Comparison of ENCODE assay signal across 21 cellular contexts in the genomic region with DNA sequence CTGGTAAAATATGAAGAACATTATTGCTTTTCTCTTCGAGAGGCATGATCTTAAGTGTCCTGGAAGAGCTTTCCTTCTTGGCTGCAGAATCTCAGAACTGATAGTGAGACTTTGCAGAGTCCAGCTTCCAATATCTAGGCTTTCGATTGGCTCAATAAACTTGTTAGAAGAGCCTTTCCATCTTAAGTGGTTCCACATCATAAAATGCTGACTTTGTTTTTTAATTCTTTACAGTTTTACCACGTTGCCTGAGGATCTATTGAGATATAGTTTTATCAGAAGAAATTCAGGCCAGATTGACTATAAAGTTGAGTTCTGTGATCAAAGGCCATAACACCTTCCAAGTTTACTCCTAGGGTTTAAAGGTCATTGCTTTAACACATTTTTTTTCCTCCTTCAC. TPM values are rescaled to one million over a fixed set of nuclear protein-coding genes. Genes with fewer than 3 reads are reported as not detected.
"Had no signal": no experiment of that assay in that cellular context is flagged by ENCODE, and none has a peak within 500 bp of the region (broad histone marks: within the 10 kb centered on the region; RNA-seq: fewer than 3 reads in every experiment).

No MANE protein-coding gene starts in this region.

- H3K27ac ChIP-seq: left lung, right atrium auricular region, skin epidermis, upper lobe of right lung had no signal

- H3K4me1 ChIP-seq: left lung, right atrium auricular region, upper lobe of right lung had no signal

- FAIRE-seq: keratinocyte had no signal

- H3K4me3 ChIP-seq: left lung, right atrium auricular region, skin epidermis, upper lobe of right lung had no signal

- ATAC-seq: activated CD8-positive, alpha-beta T cell treated with anti-CD3 and anti-CD28 coated beads for 36 hours; left lung; natural killer cell treated with Interleukin-12 subunit alpha and Interleukin-12 subunit beta and Interleukin-15 and Interleukin-18, amount 100 ng/mL, for 72 hours; T-helper 17 cell; upper lobe of right lung had no signal

- H3K27me3 ChIP-seq: left lung, right atrium auricular region, upper lobe of right lung had no signal

- H3K9me3 ChIP-seq: left lung, right atrium auricular region, upper lobe of right lung had no signal

- DNase-seq: activated CD4-positive, alpha-beta T cell treated with anti-CD3 and anti-CD28 coated beads for 4 hours; activated CD8-positive, alpha-beta T cell treated with anti-CD3 and anti-CD28 coated beads for 36 hours; activated gamma-delta T cell treated with Interleukin-2 at 50 U/mL for 16 hours; activated naive CD8-positive, alpha-beta T cell treated with anti-CD3 and anti-CD28 coated beads, Interleukin-2, amount 10 ng/mL, durations not matched to agents 7 days and 5 days; activated T-cell treated with anti-CD3 and anti-CD28 coated beads, Interleukin-2, amount 50 U/mL, for 48 hours; erythroblast; hippocampal formation; left lung; occipital lobe; stimulated activated CD4-positive, alpha-beta T cell treated with anti-CD3 and anti-CD28 coated beads, Interleukin-4, amount 100 ng/mL, for 24 hours; stimulated activated naive CD4-positive, alpha-beta T cell; T-helper 17 cell; upper lobe of right lung had no signal

RNA-seq across cellular contexts. Expression of a gene that starts 15.6 kb away (rescaled TPM):
- total RNA-seq: activated CD8-positive, alpha-beta T cell treated with anti-CD3 and anti-CD28 coated beads for 36 hours; activated naive CD8-positive, alpha-beta T cell treated with anti-CD3 and anti-CD28 coated beads, Interleukin-2, amount 10 ng/mL, durations not matched to agents 7 days and 5 days; cerebellum; dermis microvascular lymphatic vessel endothelial cell; left lung; mucosa of gallbladder; natural killer cell treated with Interleukin-12 subunit alpha and Interleukin-12 subunit beta and Interleukin-15 and Interleukin-18, amount 100 ng/mL, for 72 hours; occipital lobe; posterior vena cava; right atrium auricular region; T-helper 17 cell; upper lobe of right lung had no signal
- polyA plus RNA-seq: keratinocyte had no signal
